22 cellular contexts compared by ENCODE assay signal in genomic region chr1:18540136-18540765, GRCh38. TPM values are rescaled to one million over a fixed set of nuclear protein-coding genes. Genes with fewer than 3 reads are reported as not detected.
DNase-seq lines count a peak whose midpoint lies in the region; ATAC-seq and TF ChIP-seq lines count a peak whose summit lies in the region.
"Had no signal": no experiment of that assay in that cellular context is flagged by ENCODE, and none has a peak within 500 bp of the region (broad histone marks: within the 10 kb centered on the region; RNA-seq: fewer than 3 reads in every experiment).

No MANE protein-coding gene starts in this region.

- peaks cover 7% of the 10 kb centered on the region for H3K27me3 Mint-ChIP-seq in activated T-helper 2 cell treated with anti-CD3 and anti-CD28 coated beads, Interferon-gamma antibody, Interleukin-2, Interleukin-4, amounts not matched to agents 10 μg/mL and 5 μg/mL and 100 μg/mL, durations not matched to agents 14 hours and 24 hours and 36 hours (ENCODE audit: low read depth)

- peak; percentile 13 for DNase-seq in right atrium auricular region (ENCODE audit: low spot score)
- DNase-seq in left ventricle myocardium superior, result no peak
- DNase-seq in islet precursor cell, result peak; percentile 31
- peak; percentile 32 for DNase-seq in sciatic nerve (ENCODE audit: low spot score)
- peak; percentile 40 to 72 for DNase-seq in vagina (ENCODE audit: extremely low spot score in 2 of 2)
- no peak for DNase-seq in activated T-helper 2 cell treated with anti-CD3 and anti-CD28 coated beads, Interferon-gamma antibody, Interleukin-2, Interleukin-4, amounts not matched to agents 10 μg/mL and 5 μg/mL and 100 μg/mL, durations not matched to agents 14 hours and 24 hours and 36 hours (ENCODE audit: low spot score)
- no peak for DNase-seq in stimulated activated CD4-positive, alpha-beta T cell treated with anti-CD3 and anti-CD28 coated beads, Interleukin-1b, Interleukin-23, amount 100 ng/mL, for 48 hours
- no peak for DNase-seq in COR-L47 (lab: John Stamatoyannopoulos, UW)
- DNase-seq: EL, GF-D8, Karpas-422, MV-4-11, NCI-H1694, NCI-H2081, NCI-H2171, NCI-H345, NCI-H524, NCI-H82 had no signal

- H3K4me1 Mint-ChIP-seq in activated T-helper 2 cell treated with anti-CD3 and anti-CD28 coated beads, Interferon-gamma antibody, Interleukin-2, Interleukin-4, amounts not matched to agents 10 μg/mL and 5 μg/mL and 100 μg/mL, durations not matched to agents 14 hours and 24 hours and 36 hours (ENCODE audit: low read depth), result no peaks in the 10 kb centered on the region
- H3K4me1 Mint-ChIP-seq: B cell, CD14-positive monocyte had no signal

- H3K9me3 Mint-ChIP-seq in activated T-helper 2 cell treated with anti-CD3 and anti-CD28 coated beads, Interferon-gamma antibody, Interleukin-2, Interleukin-4, amounts not matched to agents 10 μg/mL and 5 μg/mL and 100 μg/mL, durations not matched to agents 14 hours and 24 hours and 36 hours, result no peaks in the 10 kb centered on the region

- H3K27me3 ChIP-seq in right atrium auricular region (peaks cover 0 to 7% of the 10 kb centered on the region in 2 donors), vagina (no peaks in the 10 kb centered on the region)
- H3K27me3 ChIP-seq: Peyer's patch had no signal

- H3K27ac Mint-ChIP-seq in activated T-helper 2 cell treated with anti-CD3 and anti-CD28 coated beads, Interferon-gamma antibody, Interleukin-2, Interleukin-4, amounts not matched to agents 10 μg/mL and 5 μg/mL and 100 μg/mL, durations not matched to agents 14 hours and 24 hours and 36 hours, result no peak overlapping the region
- H3K27ac Mint-ChIP-seq: B cell, CD14-positive monocyte, GM23338 had no signal

- H3K27ac ChIP-seq in right atrium auricular region (no peak overlapping the region), vagina (no peak overlapping the region)
- H3K27ac ChIP-seq: Peyer's patch had no signal

- H3K4me3 ChIP-seq in right atrium auricular region, result no peak overlapping the region
- H3K4me3 ChIP-seq in vagina, result no peak overlapping the region
- H3K4me3 ChIP-seq: GM23338, Peyer's patch had no signal

- no peak for ATAC-seq in left ventricle myocardium superior
- ATAC-seq in sciatic nerve, result no peak
- ATAC-seq: GM23338 had no signal

- intact Hi-C loops in left ventricle myocardium superior (cut with micrococcal nuclease), result no loop called here
- intact Hi-C loops in sciatic nerve (cut with DNase I), result no loop called here
- intact Hi-C loops in vagina (cut with DNase I), result no loop called here
- intact Hi-C loops in activated T-helper 2 cell treated with anti-CD3 and anti-CD28 coated beads, Interferon-gamma antibody, Interleukin-2, Interleukin-4, amounts not matched to agents 10 μg/mL and 5 μg/mL and 100 μg/mL, durations not matched to agents 14 hours and 24 hours and 36 hours (cut with micrococcal nuclease), result no loop called here

- H3K4me3 Mint-ChIP-seq in activated T-helper 2 cell treated with anti-CD3 and anti-CD28 coated beads, Interferon-gamma antibody, Interleukin-2, Interleukin-4, amounts not matched to agents 10 μg/mL and 5 μg/mL and 100 μg/mL, durations not matched to agents 14 hours and 24 hours and 36 hours (ENCODE audit: low read depth), result no peak overlapping the region
- H3K4me3 Mint-ChIP-seq: B cell, CD14-positive monocyte, GM23338 had no signal

- peaks cover 0 to 9% of the 10 kb centered on the region in 2 donors for H3K9me3 ChIP-seq in right atrium auricular region
- no peaks in the 10 kb centered on the region for H3K9me3 ChIP-seq in vagina
- H3K9me3 ChIP-seq: Peyer's patch had no signal

- no peak for TF ChIP-seq POLR2A in vagina (IDR thresholded peaks at IDR 0.05)

- no peaks in the 10 kb centered on the region for H3K36me3 ChIP-seq in right atrium auricular region
- no peaks in the 10 kb centered on the region for H3K36me3 ChIP-seq in vagina
- H3K36me3 ChIP-seq: Peyer's patch had no signal

- H3K4me1 ChIP-seq in right atrium auricular region (no peaks in the 10 kb centered on the region), vagina (no peaks in the 10 kb centered on the region)
- H3K4me1 ChIP-seq: Peyer's patch had no signal

- TF ChIP-seq CTCF in right atrium auricular region (IDR thresholded peaks at IDR 0.05) (no peak), vagina (IDR thresholded peaks at IDR 0.05) (no peak)

- H3K36me3 Mint-ChIP-seq in activated T-helper 2 cell treated with anti-CD3 and anti-CD28 coated beads, Interferon-gamma antibody, Interleukin-2, Interleukin-4, amounts not matched to agents 10 μg/mL and 5 μg/mL and 100 μg/mL, durations not matched to agents 14 hours and 24 hours and 36 hours (ENCODE audit: low read depth), result no peaks in the 10 kb centered on the region
- H3K36me3 Mint-ChIP-seq: CD14-positive monocyte had no signal

RNA-seq across cellular contexts. Expression of gene KLHDC7A, which starts 59.5 kb away (rescaled TPM):
- total RNA-seq in right atrium auricular region, result under 1 TPM in 1 of 2 donors, not detected in 1; 0.11 TPM
- total RNA-seq in left ventricle myocardium superior, result not detected
- total RNA-seq in sciatic nerve, result not detected
- not detected for total RNA-seq in vagina
- total RNA-seq in activated T-helper 2 cell treated with anti-CD3 and anti-CD28 coated beads, Interferon-gamma antibody, Interleukin-2, Interleukin-4, amounts not matched to agents 10 μg/mL and 5 μg/mL and 100 μg/mL, durations not matched to agents 14 hours and 24 hours and 36 hours, result not detected in 2 replicates
- total RNA-seq: B cell had no signal

Comparison
In these comparisons a context has a peak if more than half of its experiments do, and no peak if none do; other contexts are left out.
1. DNase-seq: peak in right atrium auricular region (single experiment), islet precursor cell (single experiment), sciatic nerve (single experiment) and vagina (2 of 2); none in left ventricle myocardium superior (single experiment), activated T-helper 2 cell treated with anti-CD3 and anti-CD28 coated beads, Interferon-gamma antibody, Interleukin-2, Interleukin-4, amounts not matched to agents 10 μg/mL and 5 μg/mL and 100 μg/mL, durations not matched to agents 14 hours and 24 hours and 36 hours (single experiment), stimulated activated CD4-positive, alpha-beta T cell treated with anti-CD3 and anti-CD28 coated beads, Interleukin-1b, Interleukin-23, amount 100 ng/mL, for 48 hours (single experiment) and COR-L47 (single experiment).